2 cellular contexts compared by ENCODE assay signal in genomic region chr13:20579193-20579592, GRCh38.
TF ChIP-seq lines count a peak whose summit lies in the region.

No MANE protein-coding gene starts in this region.

TF ChIP-seq in liver, 16 proteins besides CTCF, POLR2A, EP300 and RAD21:
- TF ChIP-seq HNF4G (IDR thresholded peaks at IDR 0.05) (peak; percentile 15), YY1 (IDR thresholded peaks at IDR 0.05) (no peak), JUND (IDR thresholded peaks at IDR 0.05) (no peak), MAX (IDR thresholded peaks at IDR 0.05) (no peak), NR2F2 (IDR thresholded peaks at IDR 0.05) (no peak), REST (IDR thresholded peaks at IDR 0.05) (no peak), RXRA (IDR thresholded peaks at IDR 0.05) (no peak), GABPA (IDR thresholded peaks at IDR 0.05 in 1 of 2, conservative IDR thresholded peaks at IDR 0.05 in 1 of 2) (no peak), ATF3 (IDR thresholded peaks at IDR 0.05) (no peak), EGR1 (IDR thresholded peaks at IDR 0.05; ENCODE audit: low read depth in 2 of 2) (no peak), ZBTB33 (IDR thresholded peaks at IDR 0.05) (no peak), HNF4A (conservative IDR thresholded peaks at IDR 0.05) (peak; percentile 46 to 52), FOXA1 (IDR thresholded peaks at IDR 0.05) (no peak)

TF ChIP-seq in HepG2, 621 proteins besides CTCF, POLR2A, EP300 and RAD21:
- TF ChIP-seq HOMEZ (CRISPR knock-in tag; IDR thresholded peaks at IDR 0.05; ENCODE audit: low read depth) (no peak), TFDP2 (CRISPR knock-in tag; IDR thresholded peaks at IDR 0.05) (no peak), NONO (IDR thresholded peaks at IDR 0.05) (no peak), NONO (CRISPR knock-in tag; conservative IDR thresholded peaks at IDR 0.05) (no peak), BATF2 (CRISPR knock-in tag; IDR thresholded peaks at IDR 0.05) (no peak)
